ENCODE assay signal across 28 cellular contexts in genomic region chr12:5481645-5482044, GRCh38. TPM values are rescaled to one million over a fixed set of nuclear protein-coding genes. Genes with fewer than 3 reads are reported as not detected.
"Had no signal": no experiment of that assay in that cellular context is flagged by ENCODE, and none has a peak within 500 bp of the region (broad histone marks: within the 10 kb centered on the region; RNA-seq: fewer than 3 reads in every experiment).

No MANE protein-coding gene starts in this region.

- H3K27ac Mint-ChIP-seq: immature natural killer cell; naive B cell; natural killer cell treated with Interleukin-12 subunit alpha and Interleukin-12 subunit beta and Interleukin-15 and Interleukin-18, amount 100 ng/mL, for 72 hours; stimulated activated memory B cell treated with anti-CD40 and anti-IgM and Interleukin-4, amounts not matched to agents 10 μg/mL and 1 μg/mL and 100 μg/mL, for 72 hours; stimulated activated naive CD8-positive, alpha-beta T cell treated with anti-CD3 and anti-CD28 coated beads, Interleukin-15, amount 100 ng/mL, for 72 hours had no signal

- FAIRE-seq: islet of Langerhans, kidney, pancreas, small intestine had no signal

- H3K4me1 ChIP-seq: left lung, lower lobe of right lung, pancreas, prostate gland, sigmoid colon, upper lobe of left lung, uterus had no signal

- H3K36me3 ChIP-seq: left lung, lower lobe of right lung, pancreas, prostate gland, sigmoid colon, tibial nerve, upper lobe of left lung, uterus had no signal

- H3K4me3 Mint-ChIP-seq: immature natural killer cell; naive B cell; natural killer cell treated with Interleukin-12 subunit alpha and Interleukin-12 subunit beta and Interleukin-15 and Interleukin-18, amount 100 ng/mL, for 72 hours; stimulated activated memory B cell treated with anti-CD40 and anti-IgM and Interleukin-4, amounts not matched to agents 10 μg/mL and 1 μg/mL and 100 μg/mL, for 72 hours; stimulated activated naive CD8-positive, alpha-beta T cell treated with anti-CD3 and anti-CD28 coated beads, Interleukin-15, amount 100 ng/mL, for 72 hours had no signal

- H3K27ac ChIP-seq: left lung, lower lobe of right lung, pancreas, prostate gland, sigmoid colon, tibial nerve, upper lobe of left lung, uterus had no signal

- H3K9me3 Mint-ChIP-seq: immature natural killer cell; naive B cell; natural killer cell treated with Interleukin-12 subunit alpha and Interleukin-12 subunit beta and Interleukin-15 and Interleukin-18, amount 100 ng/mL, for 72 hours; stimulated activated memory B cell treated with anti-CD40 and anti-IgM and Interleukin-4, amounts not matched to agents 10 μg/mL and 1 μg/mL and 100 μg/mL, for 72 hours; stimulated activated naive CD8-positive, alpha-beta T cell treated with anti-CD3 and anti-CD28 coated beads, Interleukin-15, amount 100 ng/mL, for 72 hours had no signal

- H3K4me3 ChIP-seq: left lung, lower lobe of right lung, pancreas, prostate gland, sigmoid colon, tibial nerve, upper lobe of left lung, uterus had no signal

- H3K4me1 Mint-ChIP-seq: immature natural killer cell; stimulated activated memory B cell treated with anti-CD40 and anti-IgM and Interleukin-4, amounts not matched to agents 10 μg/mL and 1 μg/mL and 100 μg/mL, for 72 hours; stimulated activated naive CD8-positive, alpha-beta T cell treated with anti-CD3 and anti-CD28 coated beads, Interleukin-15, amount 100 ng/mL, for 72 hours had no signal

- H3K9me3 ChIP-seq: left lung, lower lobe of right lung, pancreas, prostate gland, sigmoid colon, tibial nerve, upper lobe of left lung, uterus had no signal

- H3K27me3 Mint-ChIP-seq: naive B cell; natural killer cell treated with Interleukin-12 subunit alpha and Interleukin-12 subunit beta and Interleukin-15 and Interleukin-18, amount 100 ng/mL, for 72 hours; stimulated activated memory B cell treated with anti-CD40 and anti-IgM and Interleukin-4, amounts not matched to agents 10 μg/mL and 1 μg/mL and 100 μg/mL, for 72 hours; stimulated activated naive CD8-positive, alpha-beta T cell treated with anti-CD3 and anti-CD28 coated beads, Interleukin-15, amount 100 ng/mL, for 72 hours had no signal

- H3K36me3 Mint-ChIP-seq: immature natural killer cell; naive B cell; natural killer cell treated with Interleukin-12 subunit alpha and Interleukin-12 subunit beta and Interleukin-15 and Interleukin-18, amount 100 ng/mL, for 72 hours; stimulated activated memory B cell treated with anti-CD40 and anti-IgM and Interleukin-4, amounts not matched to agents 10 μg/mL and 1 μg/mL and 100 μg/mL, for 72 hours had no signal

- H3K27me3 ChIP-seq: tibial nerve, upper lobe of left lung, uterus had no signal

- ATAC-seq: left colon; left lung; pancreas; stimulated activated memory B cell treated with anti-CD40 and anti-IgM and Interleukin-4, amounts not matched to agents 10 μg/mL and 1 μg/mL and 100 μg/mL, for 72 hours; stimulated activated naive CD8-positive, alpha-beta T cell treated with anti-CD3 and anti-CD28 coated beads, Interleukin-15, amount 100 ng/mL, for 72 hours had no signal

- DNase-seq: hypothalamus; immature natural killer cell; kidney; left colon; lower lobe of right lung; mammary epithelial cell; naive B cell; pancreas; posterior cingulate gyrus; right cardiac atrium; sigmoid colon; small intestine; stimulated activated CD4-positive, alpha-beta T cell treated with anti-CD3 and anti-CD28 coated beads, Interleukin-1b, Interleukin-23, amount 100 ng/mL, for 48 hours; stimulated activated CD4-positive, alpha-beta T cell treated with anti-CD3 and anti-CD28 coated beads, Interleukin-2, amount 100 ng/mL, for 48 hours; stimulated activated CD4-positive, alpha-beta T cell treated with anti-CD3 and anti-CD28 coated beads, Interleukin-4, amount 100 ng/mL, for 4 hours; stimulated activated CD8-positive, alpha-beta memory T cell treated with anti-CD3 and anti-CD28 coated beads, Interleukin-4, amount 100 ng/mL, for 48 hours; stimulated activated naive CD4-positive, alpha-beta T cell treated with Interleukin-2 at 50 U/mL for 16 hours; stimulated activated naive CD8-positive, alpha-beta T cell treated with anti-CD3 and anti-CD28 coated beads, Interleukin-15, amount 100 ng/mL, for 72 hours; substantia nigra; upper lobe of left lung; uterus had no signal

RNA-seq across cellular contexts. Expression of gene NTF3, which starts 49.7 kb away (rescaled TPM):
- total RNA-seq: mammary epithelial cell; natural killer cell treated with Interleukin-12 subunit alpha and Interleukin-12 subunit beta and Interleukin-15 and Interleukin-18, amount 100 ng/mL, for 72 hours; pancreas had no signal
- polyA plus RNA-seq: immature natural killer cell, mammary epithelial cell, neural cell had no signal
